ENCODE assay signal across 8 cellular contexts in the genomic region with DNA sequence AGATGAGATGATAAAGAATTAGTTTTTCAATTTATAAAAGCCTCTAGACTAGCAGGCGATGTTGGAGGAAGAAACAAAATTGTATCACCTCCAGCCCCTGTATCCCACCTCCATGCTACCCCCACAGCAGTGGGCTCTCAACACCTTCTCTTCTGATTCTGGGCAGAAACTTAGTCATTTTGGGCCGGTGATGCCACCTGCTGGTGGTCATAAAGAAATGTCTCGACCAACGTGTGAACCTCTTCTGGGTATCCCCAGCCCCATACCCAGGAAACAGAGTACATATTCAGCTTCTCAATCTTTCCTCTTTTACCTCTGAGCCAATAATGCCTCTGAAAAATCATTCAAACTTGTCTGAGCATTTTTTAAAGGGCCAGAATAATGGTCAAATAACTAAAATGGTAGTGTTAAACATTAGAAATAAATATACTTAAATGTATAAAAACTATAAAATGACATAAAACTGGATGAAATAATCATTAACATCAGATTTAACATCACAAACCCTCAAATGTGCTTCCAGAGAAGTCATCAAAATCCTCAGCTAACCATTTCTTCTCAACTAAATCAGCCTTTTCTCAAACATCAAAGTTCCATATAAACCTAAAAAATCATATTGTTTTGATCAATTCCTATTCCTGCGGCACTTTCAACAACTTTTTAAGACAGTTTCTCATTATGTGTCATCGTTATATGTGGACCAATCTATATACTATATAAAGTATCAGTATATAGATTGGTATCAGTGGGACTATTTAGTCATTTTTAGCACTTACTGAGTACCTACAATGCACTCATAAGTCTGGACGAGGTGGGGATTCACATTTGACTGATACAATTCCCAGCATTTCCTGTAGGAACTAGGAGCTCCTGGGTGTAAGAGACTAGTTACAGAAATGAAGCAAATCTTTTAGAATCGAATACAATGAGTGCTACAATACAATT.
DNase-seq lines count a peak whose midpoint lies in the region; ATAC-seq and TF ChIP-seq lines count a peak whose summit lies in the region.

No MANE protein-coding gene starts in this region.

- no peak overlapping the region for H3K27ac ChIP-seq in OCI-LY1 (ENCODE audit: low read depth, low read length, poor library complexity, severe bottlenecking)
- peak overlapping the region; percentile 48 for H3K27ac ChIP-seq in neural progenitor cell
- no peak overlapping the region for H3K27ac ChIP-seq in stomach

- no peak overlapping the region for H2AFZ ChIP-seq in OCI-LY1 (ENCODE audit: low read length)
- no peak overlapping the region for H2AFZ ChIP-seq in neural progenitor cell (replicated peaks)

- WGBS in stomach, 5 donors: 51 to 55% (median 53%) methylated on average over 8 of the region's 8 CpGs

- no peak overlapping the region for H3K4me3 ChIP-seq in OCI-LY1 (ENCODE audit: low read depth, low read length, poor library complexity, severe bottlenecking)
- H3K4me3 ChIP-seq in neural progenitor cell: no peak overlapping the region
- no peak overlapping the region for H3K4me3 ChIP-seq in stomach

- no peaks in the 10 kb centered on the region for H3K79me2 ChIP-seq in OCI-LY1 (ENCODE audit: insufficient read depth, low read length)
- peaks cover 7% of the 10 kb centered on the region for H3K79me2 ChIP-seq in neural progenitor cell (ENCODE audit: low read depth)

- H3K9me3 ChIP-seq in OCI-LY1 (ENCODE audit: low read length) (no peaks in the 10 kb centered on the region), neural progenitor cell (ENCODE audit: low read depth) (no peaks in the 10 kb centered on the region), stomach (no peaks in the 10 kb centered on the region)

- no peak overlapping the region for H3K27ac Mint-ChIP-seq in neural progenitor cell

- TF ChIP-seq POLR2A in stomach (IDR thresholded peaks at IDR 0.05): no peak

- H3K4me3 Mint-ChIP-seq in neural progenitor cell: no peak overlapping the region

- no peak overlapping the region for H3K9ac ChIP-seq in OCI-LY1 (ENCODE audit: low read length)
- H3K9ac ChIP-seq in neural progenitor cell: no peak overlapping the region

- H4K20me1 ChIP-seq in OCI-LY1 (ENCODE audit: insufficient read depth, low read length): no peaks in the 10 kb centered on the region
- peaks cover 36% of the 10 kb centered on the region for H4K20me1 ChIP-seq in neural progenitor cell (ENCODE audit: low read depth)

- TF ChIP-seq CTCF in OCI-LY1 (IDR thresholded peaks at IDR 0.05; ENCODE audit: low read length) (peak; percentile 53), neural progenitor cell (IDR thresholded peaks at IDR 0.05) (peak; percentile 77), stomach (IDR thresholded peaks at IDR 0.05) (peak in 5 of 7 experiments; percentile 33 to 62 (median 45))

- H3K36me3 ChIP-seq in OCI-LY1 (ENCODE audit: insufficient read depth, low read length) (peaks cover 27% of the 10 kb centered on the region), neural progenitor cell (peaks cover 7% of the 10 kb centered on the region), stomach (peaks cover 4 to 74% (median 60%) of the 10 kb centered on the region in 4 donors)

- no peak overlapping the region for H3K4me2 ChIP-seq in OCI-LY1 (ENCODE audit: low read length)
- H3K4me2 ChIP-seq in neural progenitor cell: no peak overlapping the region

- H3K9me2 ChIP-seq in OCI-LY1 (ENCODE audit: low read depth, low read length): no peaks in the 10 kb centered on the region

- no peaks in the 10 kb centered on the region for H3K9me3 Mint-ChIP-seq in neural progenitor cell

- intact Hi-C loops in stomach (cut with DNase I; ENCODE audit: low total_unique reads): no loop called here

- DNase-seq in COLO668 (lab: John Stamatoyannopoulos, UW; ENCODE audit: unreplicated experiment): peak; percentile 38
- DNase-seq in activated T-cell treated with anti-CD3 and anti-CD28 coated beads for 1 hour (ENCODE audit: low read depth): peak; percentile 47
- peak; percentile 56 for DNase-seq in fibroblast of gingiva (ENCODE audit: low read depth)
- DNase-seq in neural progenitor cell (ENCODE audit: low spot score): peak; percentile 66
- peak; percentile 29 for DNase-seq in stomach

- H3K4me1 Mint-ChIP-seq in neural progenitor cell: peaks cover 5% of the 10 kb centered on the region

- H3K4me1 ChIP-seq in OCI-LY1 (ENCODE audit: insufficient read depth, low read length, severe bottlenecking) (no peaks in the 10 kb centered on the region), neural progenitor cell (peaks cover 14% of the 10 kb centered on the region), stomach (no peaks in the 10 kb centered on the region)

- H3F3A ChIP-seq in OCI-LY1 (ENCODE audit: insufficient read depth, low read length): no peaks in the 10 kb centered on the region
- peaks cover 22% of the 10 kb centered on the region for H3F3A ChIP-seq in neural progenitor cell (ENCODE audit: low read depth)

- peak; percentile 56 for ATAC-seq in HG03196 (IDR thresholded peaks at IDR 0.05; ENCODE audit: unreplicated experiment)
- no peak for ATAC-seq in HG02623 (IDR thresholded peaks at IDR 0.05; ENCODE audit: unreplicated experiment)

- peaks cover 20% of the 10 kb centered on the region for H3K36me3 Mint-ChIP-seq in neural progenitor cell

- no peak for TF ChIP-seq EP300 in stomach (IDR thresholded peaks at IDR 0.05)

- H3K27me3 Mint-ChIP-seq in neural progenitor cell (ENCODE audit: insufficient read depth, low read depth): no peaks in the 10 kb centered on the region

- H3K27me3 ChIP-seq in OCI-LY1 (ENCODE audit: insufficient read depth, low read length) (no peaks in the 10 kb centered on the region), neural progenitor cell (no peaks in the 10 kb centered on the region), stomach (no peaks in the 10 kb centered on the region)
